1 cellular context compared by ENCODE assay signal in genomic region chr16:87361916-87362619, GRCh38.
TF ChIP-seq lines count a peak whose summit lies in the region.

No MANE protein-coding gene starts in this region.

TF ChIP-seq in K562, 482 proteins besides CTCF, POLR2A, EP300 and RAD21:
- TF ChIP-seq ZNF121 (CRISPR knock-in tag; conservative IDR thresholded peaks at IDR 0.05) = 0 out of 2 replicates have a peak, but pooled peaks have one; percentile 32
- no peak for TF ChIP-seq MTA2 (IDR thresholded peaks at IDR 0.05; ENCODE audit: low read depth)
- TF ChIP-seq SNRNP70 (optimal IDR thresholded peaks at IDR 0.05; ENCODE audit: low read depth, low read length) = no peak
